In genomic region chr13:21124853-21125252, GRCh38 we compare ENCODE assay signal across 1 cellular context.
A peak's percentile ranks its signal among the peaks of the same experiment; 100 is the strongest.
TF ChIP-seq lines count a peak whose summit lies in the region.

No MANE protein-coding gene starts in this region.

TF ChIP-seq in HepG2, 621 proteins besides CTCF, POLR2A, EP300 and RAD21:
- peak; percentile 38; the same call in 1 of the 2 replicates for TF ChIP-seq SOX5 (CRISPR knock-in tag; IDR thresholded peaks at IDR 0.05; ENCODE audit: borderline replicate concordance)
- TF ChIP-seq, protein P1, sequence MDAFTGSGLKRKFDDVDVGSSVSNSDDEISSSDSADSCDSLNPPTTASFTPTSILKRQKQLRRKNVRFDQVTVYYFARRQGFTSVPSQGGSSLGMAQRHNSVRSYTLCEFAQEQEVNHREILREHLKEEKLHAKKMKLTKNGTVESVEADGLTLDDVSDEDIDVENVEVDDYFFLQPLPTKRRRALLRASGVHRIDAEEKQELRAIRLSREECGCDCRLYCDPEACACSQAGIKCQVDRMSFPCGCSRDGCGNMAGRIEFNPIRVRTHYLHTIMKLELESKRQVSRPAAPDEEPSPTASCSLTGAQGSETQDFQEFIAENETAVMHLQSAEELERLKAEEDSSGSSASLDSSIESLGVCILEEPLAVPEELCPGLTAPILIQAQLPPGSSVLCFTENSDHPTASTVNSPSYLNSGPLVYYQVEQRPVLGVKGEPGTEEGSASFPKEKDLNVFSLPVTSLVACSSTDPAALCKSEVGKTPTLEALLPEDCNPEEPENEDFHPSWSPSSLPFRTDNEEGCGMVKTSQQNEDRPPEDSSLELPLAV (CRISPR knock-in tag; conservative IDR thresholded peaks at IDR 0.05; ENCODE audit: low read depth) = no peak
- no peak for TF ChIP-seq ZNF570 (CRISPR knock-in tag; IDR thresholded peaks at IDR 0.05; ENCODE audit: borderline replicate concordance)
- no peak for TF ChIP-seq ZNF468 (CRISPR knock-in tag; IDR thresholded peaks at IDR 0.05)
- 0 out of 2 replicates have a peak, but pooled peaks have one; percentile 33 for TF ChIP-seq HDAC1 (CRISPR knock-in tag; IDR thresholded peaks at IDR 0.05)
- TF ChIP-seq, protein P2, sequence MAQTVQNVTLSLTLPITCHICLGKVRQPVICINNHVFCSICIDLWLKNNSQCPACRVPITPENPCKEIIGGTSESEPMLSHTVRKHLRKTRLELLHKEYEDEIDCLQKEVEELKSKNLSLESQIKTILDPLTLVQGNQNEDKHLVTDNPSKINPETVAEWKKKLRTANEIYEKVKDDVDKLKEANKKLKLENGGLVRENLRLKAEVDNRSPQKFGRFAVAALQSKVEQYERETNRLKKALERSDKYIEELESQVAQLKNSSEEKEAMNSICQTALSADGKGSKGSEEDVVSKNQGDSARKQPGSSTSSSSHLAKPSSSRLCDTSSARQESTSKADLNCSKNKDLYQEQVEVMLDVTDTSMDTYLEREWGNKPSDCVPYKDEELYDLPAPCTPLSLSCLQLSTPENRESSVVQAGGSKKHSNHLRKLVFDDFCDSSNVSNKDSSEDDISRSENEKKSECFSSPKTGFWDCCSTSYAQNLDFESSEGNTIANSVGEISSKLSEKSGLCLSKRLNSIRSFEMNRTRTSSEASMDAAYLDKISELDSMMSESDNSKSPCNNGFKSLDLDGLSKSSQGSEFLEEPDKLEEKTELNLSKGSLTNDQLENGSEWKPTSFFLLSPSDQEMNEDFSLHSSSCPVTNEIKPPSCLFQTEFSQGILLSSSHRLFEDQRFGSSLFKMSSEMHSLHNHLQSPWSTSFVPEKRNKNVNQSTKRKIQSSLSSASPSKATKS (CRISPR knock-in tag; IDR thresholded peaks at IDR 0.05) = no peak
- 0 out of 2 replicates have a peak, but pooled peaks have one; percentile 13 for TF ChIP-seq ZNF460 (CRISPR knock-in tag; IDR thresholded peaks at IDR 0.05; ENCODE audit: borderline replicate concordance)
- 0 out of 2 replicates have a peak, but pooled peaks have one; percentile 16 for TF ChIP-seq ZMYM3 (CRISPR knock-in tag; IDR thresholded peaks at IDR 0.05)
- TF ChIP-seq SOX13 (IDR thresholded peaks at IDR 0.05) = no peak
- TF ChIP-seq SOX13 (CRISPR knock-in tag; conservative IDR thresholded peaks at IDR 0.05 in 1 of 2, IDR thresholded peaks at IDR 0.05 in 1 of 2) = 0 out of 4 replicates have a peak, but pooled peaks of 1 of the 2 experiments have one; percentile 17
- no peak for TF ChIP-seq ZBTB2 (CRISPR knock-in tag; IDR thresholded peaks at IDR 0.05; ENCODE audit: low read depth)
- TF ChIP-seq ZNF20 (CRISPR knock-in tag; IDR thresholded peaks at IDR 0.05) = 0 out of 2 replicates have a peak, but pooled peaks have one; percentile 54
- 0 out of 2 replicates have a peak, but pooled peaks have one; percentile 21 for TF ChIP-seq ZNF317 (CRISPR knock-in tag; IDR thresholded peaks at IDR 0.05)
